Comparison of ENCODE assay signal across 8 cellular contexts in genomic region chr1:15741183-15741850, GRCh38. TPM values are rescaled to one million over a fixed set of nuclear protein-coding genes. Genes with fewer than 3 reads are reported as not detected.
DNase-seq lines count a peak whose midpoint lies in the region; ATAC-seq, FAIRE-seq and TF ChIP-seq lines count a peak whose summit lies in the region.

No MANE protein-coding gene starts in this region.

- no peaks in the 10 kb centered on the region for H3K9me3 ChIP-seq in pancreas

- peaks cover 20% of the 10 kb centered on the region for H3K4me1 Mint-ChIP-seq in type B pancreatic cell (ENCODE audit: unreplicated experiment)

- intact Hi-C loops in pancreas (cut with DNase I): loop anchor here in 1 of 3 donors (5.0 kb wide), 1 partner anchor 144 kb away; no protein-coding TSS in a partner anchor

- H3K9me3 Mint-ChIP-seq in type B pancreatic cell: no peaks in the 10 kb centered on the region

- DNase-seq in NCI-H446 (lab: John Stamatoyannopoulos, UW): peak; percentile 21 to 65
- DNase-seq in NCI-H446 treated with DMSO at 0.1 percent for 48 hours (lab: John Stamatoyannopoulos, UW): no peak
- DNase-seq in LNCaP clone FGC (ENCODE audit: low read depth): peak; percentile 15
- DNase-seq in SHP77 treated with DMSO at 0.1 percent for 48 hours (lab: John Stamatoyannopoulos, UW): peak; percentile 48
- DNase-seq in activated effector memory CD4-positive, alpha-beta T cell treated with Interleukin-2 at 50 U/mL for 16 hours: peak; percentile 47
- DNase-seq in globus pallidus (ENCODE audit: low spot score): peak; percentile 30
- DNase-seq in pancreas: peak; percentile 80 to 96 (median 89)
- peak; percentile 83 for DNase-seq in type B pancreatic cell (ENCODE audit: extremely low spot score, unreplicated experiment)

- H3K27ac ChIP-seq in pancreas: no peak overlapping the region

- H3K4me3 ChIP-seq in LNCaP clone FGC (ENCODE audit: low read depth, low read length): no peak overlapping the region
- H3K4me3 ChIP-seq in pancreas: no peak overlapping the region

- FAIRE-seq in pancreas (lab: Jason Lieb, UNC): no peak

- H3K36me3 ChIP-seq in pancreas: no peaks in the 10 kb centered on the region

- H3K4me1 ChIP-seq in pancreas: peaks cover 18 to 22% (median 19%) of the 10 kb centered on the region in 3 donors

- H3K4me3 Mint-ChIP-seq in type B pancreatic cell: peak overlapping the region; percentile 66

- H3K27me3 Mint-ChIP-seq in type B pancreatic cell: no peaks in the 10 kb centered on the region

- 12 to 13% methylated on average over 14 of the region's 14 CpGs for WGBS in pancreas, 2 donors

- peak overlapping the region; percentile 82 for H3K27ac Mint-ChIP-seq in type B pancreatic cell

- TF ChIP-seq CTCF in LNCaP clone FGC (IDR thresholded peaks at IDR 0.05; ENCODE audit: control insufficient read depth, extremely low read depth, insufficient read depth): peak; percentile 93
- peak; percentile 79 to 94 (median 83) for TF ChIP-seq CTCF in pancreas (IDR thresholded peaks at IDR 0.05)
- peak; percentile 82 for TF ChIP-seq CTCF in type B pancreatic cell (conservative IDR thresholded peaks at IDR 0.05)

- no peaks in the 10 kb centered on the region for H3K27me3 ChIP-seq in pancreas

- peak; percentile 73 to 91 (median 89) for ATAC-seq in pancreas

- H3K36me3 Mint-ChIP-seq in type B pancreatic cell: no peaks in the 10 kb centered on the region

RNA-seq across cellular contexts. Expression of gene TMEM82, which starts 1.0 kb away (rescaled TPM):
- total RNA-seq in pancreas (not detected), type B pancreatic cell (ENCODE audit: low replicate concordance) (1.1 TPM in 2 replicates)
- polyA plus RNA-seq in pancreas: not detected

RNA-seq across cellular contexts. Expression of gene SLC25A34, which starts 5.3 kb away (rescaled TPM):
- total RNA-seq in pancreas (1 to 10 TPM in 5 of 6 donors, under 1 TPM in 1; 0.57 to 1.9 (median 1.8) TPM), type B pancreatic cell (ENCODE audit: low replicate concordance) (2.4 and 3.8 TPM in 2 replicates)
- polyA plus RNA-seq in pancreas: 1 to 10 TPM; 6.1 to 6.9 TPM

RNA-seq across cellular contexts. Expression of gene FBLIM1, which starts 17.3 kb away (rescaled TPM):
- total RNA-seq in pancreas (10 to 100 TPM; 22.2 to 61.5 (median 29.4) TPM), type B pancreatic cell (ENCODE audit: low replicate concordance) (78.3 and 182 TPM in 2 replicates)
- polyA plus RNA-seq in pancreas: 10 to 100 TPM; 20.4 to 36.8 TPM

RNA-seq across cellular contexts. Expression of gene PLEKHM2, which starts 57.2 kb away (rescaled TPM):
- total RNA-seq in pancreas: 10 to 100 TPM; 22.9 to 39.6 (median 29.4) TPM
- polyA plus RNA-seq in pancreas: 10 to 100 TPM; 33.6 to 35.1 TPM
- 54.9 and 57.5 TPM in 2 replicates for total RNA-seq in type B pancreatic cell (ENCODE audit: low replicate concordance)
